ENCODE assay signal across 1 cellular context in the genomic region with DNA sequence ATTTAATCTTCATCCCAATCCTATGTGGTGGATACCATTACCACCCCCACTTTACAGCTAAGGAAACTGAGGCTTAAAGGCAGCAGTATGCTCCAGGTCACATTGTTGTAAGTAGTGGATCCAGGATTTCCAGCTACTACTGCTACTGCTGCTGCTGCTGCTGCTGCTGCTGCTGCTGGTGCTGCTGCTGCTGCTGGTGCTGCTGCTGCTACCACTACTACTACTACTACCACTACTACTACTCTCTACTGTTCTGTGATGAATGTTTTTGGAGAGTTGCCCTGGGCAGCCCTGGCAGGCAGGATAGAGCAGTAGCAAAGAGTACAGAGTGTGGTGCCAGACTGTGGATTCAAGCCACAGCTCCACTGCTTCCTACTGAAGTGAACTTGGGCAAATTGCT.
TF ChIP-seq lines count a peak whose summit lies in the region.

No MANE protein-coding gene starts in this region.

TF ChIP-seq in HepG2, 621 proteins besides CTCF, POLR2A, EP300 and RAD21 (continued from another document and continues in another):
- TF ChIP-seq, protein P1, sequence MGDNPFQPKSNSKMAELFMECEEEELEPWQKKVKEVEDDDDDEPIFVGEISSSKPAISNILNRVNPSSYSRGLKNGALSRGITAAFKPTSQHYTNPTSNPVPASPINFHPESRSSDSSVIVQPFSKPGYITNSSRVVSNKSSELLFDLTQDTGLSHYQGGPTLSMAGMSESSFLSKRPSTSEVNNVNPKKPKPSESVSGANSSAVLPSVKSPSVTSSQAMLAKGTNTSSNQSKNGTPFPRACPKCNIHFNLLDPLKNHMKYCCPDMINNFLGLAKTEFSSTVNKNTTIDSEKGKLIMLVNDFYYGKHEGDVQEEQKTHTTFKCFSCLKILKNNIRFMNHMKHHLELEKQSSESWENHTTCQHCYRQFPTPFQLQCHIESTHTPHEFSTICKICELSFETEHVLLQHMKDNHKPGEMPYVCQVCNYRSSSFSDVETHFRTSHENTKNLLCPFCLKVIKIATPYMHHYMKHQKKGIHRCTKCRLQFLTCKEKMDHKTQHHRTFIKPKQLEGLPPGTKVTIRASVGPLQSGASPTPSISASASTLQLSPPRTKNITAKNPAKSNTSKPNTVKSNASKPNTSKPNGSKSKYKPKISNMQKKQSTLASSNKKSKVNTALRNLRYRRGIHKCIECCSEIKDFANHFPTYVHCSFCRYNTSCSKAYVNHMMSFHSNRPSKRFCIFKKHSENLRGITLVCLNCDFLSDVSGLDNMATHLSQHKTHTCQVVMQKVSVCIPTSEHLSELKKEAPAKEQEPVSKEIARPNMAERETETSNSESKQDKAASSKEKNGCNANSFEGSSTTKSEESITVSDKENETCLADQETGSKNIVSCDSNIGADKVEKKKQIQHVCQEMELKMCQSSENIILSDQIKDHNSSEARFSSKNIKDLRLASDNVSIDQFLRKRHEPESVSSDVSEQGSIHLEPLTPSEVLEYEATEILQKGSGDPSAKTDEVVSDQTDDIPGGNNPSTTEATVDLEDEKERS (CRISPR knock-in tag; IDR thresholded peaks at IDR 0.05), result no peak
- TF ChIP-seq HNRNPUL1 (IDR thresholded peaks at IDR 0.05; ENCODE audit: low read depth, low read length) (no peak), HNF4A (CRISPR knock-in tag; IDR thresholded peaks at IDR 0.05) (no peak), ZNF44 (CRISPR knock-in tag; IDR thresholded peaks at IDR 0.05) (no peak), MZF1 (CRISPR knock-in tag; IDR thresholded peaks at IDR 0.05; ENCODE audit: borderline replicate concordance) (no peak), HOXA7 (CRISPR knock-in tag; IDR thresholded peaks at IDR 0.05) (no peak), MAZ (IDR thresholded peaks at IDR 0.05; ENCODE audit: borderline replicate concordance, low read depth, low read length) (no peak), MAZ (CRISPR knock-in tag; IDR thresholded peaks at IDR 0.05; ENCODE audit: low read depth) (no peak), ZNF20 (CRISPR knock-in tag; IDR thresholded peaks at IDR 0.05) (no peak), PITX1 (CRISPR knock-in tag; IDR thresholded peaks at IDR 0.05) (no peak), HNRNPLL (IDR thresholded peaks at IDR 0.05; ENCODE audit: low read depth, low read length, poor library complexity, severe bottlenecking) (no peak), ZNF713 (CRISPR knock-in tag; IDR thresholded peaks at IDR 0.05) (0 out of 2 replicates have a peak, but pooled peaks have one; percentile 73), ZNF678 (CRISPR knock-in tag; IDR thresholded peaks at IDR 0.05) (no peak), ZNF775 (CRISPR knock-in tag; IDR thresholded peaks at IDR 0.05; ENCODE audit: borderline replicate concordance) (no peak), RFX5 (IDR thresholded peaks at IDR 0.05; ENCODE audit: low read depth, low read length) (no peak), SRSF4 (IDR thresholded peaks at IDR 0.05; ENCODE audit: low read depth, low read length, poor library complexity, severe bottlenecking) (no peak), TAF15 (IDR thresholded peaks at IDR 0.05; ENCODE audit: low read depth, low read length, poor library complexity, severe bottlenecking) (no peak), NAIF1 (CRISPR knock-in tag; IDR thresholded peaks at IDR 0.05; ENCODE audit: borderline replicate concordance) (0 out of 2 replicates have a peak, but pooled peaks have one; percentile 32), TBL1XR1 (IDR thresholded peaks at IDR 0.05; ENCODE audit: borderline replicate concordance, low read length, partially characterized antibody) (no peak), ZNF557 (CRISPR knock-in tag; IDR thresholded peaks at IDR 0.05) (no peak), ZNF292 (CRISPR knock-in tag; IDR thresholded peaks at IDR 0.05; ENCODE audit: borderline replicate concordance, low read depth) (peak; percentile 56; the same call in 1 of the 2 replicates), ZC3H13 (CRISPR knock-in tag; IDR thresholded peaks at IDR 0.05) (0 out of 2 replicates have a peak, but pooled peaks have one; percentile 33), ZNF790 (CRISPR knock-in tag; IDR thresholded peaks at IDR 0.05; ENCODE audit: borderline replicate concordance) (no peak)
- TF ChIP-seq, protein P2, sequence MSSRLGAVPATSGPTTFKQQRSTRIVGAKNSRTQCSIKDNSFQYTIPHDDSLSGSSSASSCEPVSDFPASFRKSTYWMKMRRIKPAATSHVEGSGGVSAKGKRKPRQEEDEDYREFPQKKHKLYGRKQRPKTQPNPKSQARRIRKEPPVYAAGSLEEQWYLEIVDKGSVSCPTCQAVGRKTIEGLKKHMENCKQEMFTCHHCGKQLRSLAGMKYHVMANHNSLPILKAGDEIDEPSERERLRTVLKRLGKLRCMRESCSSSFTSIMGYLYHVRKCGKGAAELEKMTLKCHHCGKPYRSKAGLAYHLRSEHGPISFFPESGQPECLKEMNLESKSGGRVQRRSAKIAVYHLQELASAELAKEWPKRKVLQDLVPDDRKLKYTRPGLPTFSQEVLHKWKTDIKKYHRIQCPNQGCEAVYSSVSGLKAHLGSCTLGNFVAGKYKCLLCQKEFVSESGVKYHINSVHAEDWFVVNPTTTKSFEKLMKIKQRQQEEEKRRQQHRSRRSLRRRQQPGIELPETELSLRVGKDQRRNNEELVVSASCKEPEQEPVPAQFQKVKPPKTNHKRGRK (CRISPR knock-in tag; IDR thresholded peaks at IDR 0.05), result no peak
- TF ChIP-seq, protein P3, sequence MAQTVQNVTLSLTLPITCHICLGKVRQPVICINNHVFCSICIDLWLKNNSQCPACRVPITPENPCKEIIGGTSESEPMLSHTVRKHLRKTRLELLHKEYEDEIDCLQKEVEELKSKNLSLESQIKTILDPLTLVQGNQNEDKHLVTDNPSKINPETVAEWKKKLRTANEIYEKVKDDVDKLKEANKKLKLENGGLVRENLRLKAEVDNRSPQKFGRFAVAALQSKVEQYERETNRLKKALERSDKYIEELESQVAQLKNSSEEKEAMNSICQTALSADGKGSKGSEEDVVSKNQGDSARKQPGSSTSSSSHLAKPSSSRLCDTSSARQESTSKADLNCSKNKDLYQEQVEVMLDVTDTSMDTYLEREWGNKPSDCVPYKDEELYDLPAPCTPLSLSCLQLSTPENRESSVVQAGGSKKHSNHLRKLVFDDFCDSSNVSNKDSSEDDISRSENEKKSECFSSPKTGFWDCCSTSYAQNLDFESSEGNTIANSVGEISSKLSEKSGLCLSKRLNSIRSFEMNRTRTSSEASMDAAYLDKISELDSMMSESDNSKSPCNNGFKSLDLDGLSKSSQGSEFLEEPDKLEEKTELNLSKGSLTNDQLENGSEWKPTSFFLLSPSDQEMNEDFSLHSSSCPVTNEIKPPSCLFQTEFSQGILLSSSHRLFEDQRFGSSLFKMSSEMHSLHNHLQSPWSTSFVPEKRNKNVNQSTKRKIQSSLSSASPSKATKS (CRISPR knock-in tag; IDR thresholded peaks at IDR 0.05), result no peak
- TF ChIP-seq, protein P4, sequence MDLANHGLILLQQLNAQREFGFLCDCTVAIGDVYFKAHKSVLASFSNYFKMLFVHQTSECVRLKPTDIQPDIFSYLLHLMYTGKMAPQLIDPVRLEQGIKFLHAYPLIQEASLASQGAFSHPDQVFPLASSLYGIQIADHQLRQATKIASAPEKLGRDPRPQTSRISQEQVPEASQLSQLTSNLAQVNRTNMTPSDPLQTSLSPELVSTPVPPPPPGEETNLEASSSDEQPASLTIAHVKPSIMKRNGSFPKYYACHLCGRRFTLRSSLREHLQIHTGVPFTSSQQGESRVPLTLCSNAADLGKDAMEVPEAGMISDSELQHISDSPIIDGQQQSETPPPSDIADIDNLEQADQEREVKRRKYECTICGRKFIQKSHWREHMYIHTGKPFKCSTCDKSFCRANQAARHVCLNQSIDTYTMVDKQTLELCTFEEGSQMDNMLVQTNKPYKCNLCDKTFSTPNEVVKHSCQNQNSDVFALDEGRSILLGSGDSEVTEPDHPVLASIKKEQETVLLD (CRISPR knock-in tag; IDR thresholded peaks at IDR 0.05; ENCODE audit: low read depth), result 0 out of 2 replicates have a peak, but pooled peaks have one; percentile 31
- TF ChIP-seq, protein P5, sequence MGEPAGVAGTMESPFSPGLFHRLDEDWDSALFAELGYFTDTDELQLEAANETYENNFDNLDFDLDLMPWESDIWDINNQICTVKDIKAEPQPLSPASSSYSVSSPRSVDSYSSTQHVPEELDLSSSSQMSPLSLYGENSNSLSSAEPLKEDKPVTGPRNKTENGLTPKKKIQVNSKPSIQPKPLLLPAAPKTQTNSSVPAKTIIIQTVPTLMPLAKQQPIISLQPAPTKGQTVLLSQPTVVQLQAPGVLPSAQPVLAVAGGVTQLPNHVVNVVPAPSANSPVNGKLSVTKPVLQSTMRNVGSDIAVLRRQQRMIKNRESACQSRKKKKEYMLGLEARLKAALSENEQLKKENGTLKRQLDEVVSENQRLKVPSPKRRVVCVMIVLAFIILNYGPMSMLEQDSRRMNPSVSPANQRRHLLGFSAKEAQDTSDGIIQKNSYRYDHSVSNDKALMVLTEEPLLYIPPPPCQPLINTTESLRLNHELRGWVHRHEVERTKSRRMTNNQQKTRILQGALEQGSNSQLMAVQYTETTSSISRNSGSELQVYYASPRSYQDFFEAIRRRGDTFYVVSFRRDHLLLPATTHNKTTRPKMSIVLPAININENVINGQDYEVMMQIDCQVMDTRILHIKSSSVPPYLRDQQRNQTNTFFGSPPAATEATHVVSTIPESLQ (CRISPR knock-in tag; conservative IDR thresholded peaks at IDR 0.05), result no peak
- TF ChIP-seq, protein P6, sequence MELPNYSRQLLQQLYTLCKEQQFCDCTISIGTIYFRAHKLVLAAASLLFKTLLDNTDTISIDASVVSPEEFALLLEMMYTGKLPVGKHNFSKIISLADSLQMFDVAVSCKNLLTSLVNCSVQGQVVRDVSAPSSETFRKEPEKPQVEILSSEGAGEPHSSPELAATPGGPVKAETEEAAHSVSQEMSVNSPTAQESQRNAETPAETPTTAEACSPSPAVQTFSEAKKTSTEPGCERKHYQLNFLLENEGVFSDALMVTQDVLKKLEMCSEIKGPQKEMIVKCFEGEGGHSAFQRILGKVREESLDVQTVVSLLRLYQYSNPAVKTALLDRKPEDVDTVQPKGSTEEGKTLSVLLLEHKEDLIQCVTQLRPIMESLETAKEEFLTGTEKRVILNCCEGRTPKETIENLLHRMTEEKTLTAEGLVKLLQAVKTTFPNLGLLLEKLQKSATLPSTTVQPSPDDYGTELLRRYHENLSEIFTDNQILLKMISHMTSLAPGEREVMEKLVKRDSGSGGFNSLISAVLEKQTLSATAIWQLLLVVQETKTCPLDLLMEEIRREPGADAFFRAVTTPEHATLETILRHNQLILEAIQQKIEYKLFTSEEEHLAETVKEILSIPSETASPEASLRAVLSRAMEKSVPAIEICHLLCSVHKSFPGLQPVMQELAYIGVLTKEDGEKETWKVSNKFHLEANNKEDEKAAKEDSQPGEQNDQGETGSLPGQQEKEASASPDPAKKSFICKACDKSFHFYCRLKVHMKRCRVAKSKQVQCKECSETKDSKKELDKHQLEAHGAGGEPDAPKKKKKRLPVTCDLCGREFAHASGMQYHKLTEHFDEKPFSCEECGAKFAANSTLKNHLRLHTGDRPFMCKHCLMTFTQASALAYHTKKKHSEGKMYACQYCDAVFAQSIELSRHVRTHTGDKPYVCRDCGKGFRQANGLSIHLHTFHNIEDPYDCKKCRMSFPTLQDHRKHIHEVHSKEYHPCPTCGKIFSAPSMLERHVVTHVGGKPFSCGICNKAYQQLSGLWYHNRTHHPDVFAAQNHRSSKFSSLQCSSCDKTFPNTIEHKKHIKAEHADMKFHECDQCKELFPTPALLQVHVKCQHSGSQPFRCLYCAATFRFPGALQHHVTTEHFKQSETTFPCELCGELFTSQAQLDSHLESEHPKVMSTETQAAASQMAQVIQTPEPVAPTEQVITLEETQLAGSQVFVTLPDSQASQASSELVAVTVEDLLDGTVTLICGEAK (IDR thresholded peaks at IDR 0.05), result no peak
- TF ChIP-seq, protein P6 (CRISPR knock-in tag; IDR thresholded peaks at IDR 0.05), result no peak
- TF ChIP-seq, protein P7, sequence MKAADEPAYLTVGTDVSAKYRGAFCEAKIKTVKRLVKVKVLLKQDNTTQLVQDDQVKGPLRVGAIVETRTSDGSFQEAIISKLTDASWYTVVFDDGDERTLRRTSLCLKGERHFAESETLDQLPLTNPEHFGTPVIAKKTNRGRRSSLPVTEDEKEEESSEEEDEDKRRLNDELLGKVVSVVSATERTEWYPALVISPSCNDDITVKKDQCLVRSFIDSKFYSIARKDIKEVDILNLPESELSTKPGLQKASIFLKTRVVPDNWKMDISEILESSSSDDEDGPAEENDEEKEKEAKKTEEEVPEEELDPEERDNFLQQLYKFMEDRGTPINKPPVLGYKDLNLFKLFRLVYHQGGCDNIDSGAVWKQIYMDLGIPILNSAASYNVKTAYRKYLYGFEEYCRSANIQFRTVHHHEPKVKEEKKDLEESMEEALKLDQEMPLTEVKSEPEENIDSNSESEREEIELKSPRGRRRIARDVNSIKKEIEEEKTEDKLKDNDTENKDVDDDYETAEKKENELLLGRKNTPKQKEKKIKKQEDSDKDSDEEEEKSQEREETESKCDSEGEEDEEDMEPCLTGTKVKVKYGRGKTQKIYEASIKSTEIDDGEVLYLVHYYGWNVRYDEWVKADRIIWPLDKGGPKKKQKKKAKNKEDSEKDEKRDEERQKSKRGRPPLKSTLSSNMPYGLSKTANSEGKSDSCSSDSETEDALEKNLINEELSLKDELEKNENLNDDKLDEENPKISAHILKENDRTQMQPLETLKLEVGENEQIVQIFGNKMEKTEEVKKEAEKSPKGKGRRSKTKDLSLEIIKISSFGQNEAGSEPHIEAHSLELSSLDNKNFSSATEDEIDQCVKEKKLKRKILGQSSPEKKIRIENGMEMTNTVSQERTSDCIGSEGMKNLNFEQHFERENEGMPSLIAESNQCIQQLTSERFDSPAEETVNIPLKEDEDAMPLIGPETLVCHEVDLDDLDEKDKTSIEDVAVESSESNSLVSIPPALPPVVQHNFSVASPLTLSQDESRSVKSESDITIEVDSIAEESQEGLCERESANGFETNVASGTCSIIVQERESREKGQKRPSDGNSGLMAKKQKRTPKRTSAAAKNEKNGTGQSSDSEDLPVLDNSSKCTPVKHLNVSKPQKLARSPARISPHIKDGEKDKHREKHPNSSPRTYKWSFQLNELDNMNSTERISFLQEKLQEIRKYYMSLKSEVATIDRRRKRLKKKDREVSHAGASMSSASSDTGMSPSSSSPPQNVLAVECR (CRISPR knock-in tag; IDR thresholded peaks at IDR 0.05; ENCODE audit: borderline replicate concordance), result no peak
